8 cellular contexts compared by ENCODE assay signal in the genomic region with DNA sequence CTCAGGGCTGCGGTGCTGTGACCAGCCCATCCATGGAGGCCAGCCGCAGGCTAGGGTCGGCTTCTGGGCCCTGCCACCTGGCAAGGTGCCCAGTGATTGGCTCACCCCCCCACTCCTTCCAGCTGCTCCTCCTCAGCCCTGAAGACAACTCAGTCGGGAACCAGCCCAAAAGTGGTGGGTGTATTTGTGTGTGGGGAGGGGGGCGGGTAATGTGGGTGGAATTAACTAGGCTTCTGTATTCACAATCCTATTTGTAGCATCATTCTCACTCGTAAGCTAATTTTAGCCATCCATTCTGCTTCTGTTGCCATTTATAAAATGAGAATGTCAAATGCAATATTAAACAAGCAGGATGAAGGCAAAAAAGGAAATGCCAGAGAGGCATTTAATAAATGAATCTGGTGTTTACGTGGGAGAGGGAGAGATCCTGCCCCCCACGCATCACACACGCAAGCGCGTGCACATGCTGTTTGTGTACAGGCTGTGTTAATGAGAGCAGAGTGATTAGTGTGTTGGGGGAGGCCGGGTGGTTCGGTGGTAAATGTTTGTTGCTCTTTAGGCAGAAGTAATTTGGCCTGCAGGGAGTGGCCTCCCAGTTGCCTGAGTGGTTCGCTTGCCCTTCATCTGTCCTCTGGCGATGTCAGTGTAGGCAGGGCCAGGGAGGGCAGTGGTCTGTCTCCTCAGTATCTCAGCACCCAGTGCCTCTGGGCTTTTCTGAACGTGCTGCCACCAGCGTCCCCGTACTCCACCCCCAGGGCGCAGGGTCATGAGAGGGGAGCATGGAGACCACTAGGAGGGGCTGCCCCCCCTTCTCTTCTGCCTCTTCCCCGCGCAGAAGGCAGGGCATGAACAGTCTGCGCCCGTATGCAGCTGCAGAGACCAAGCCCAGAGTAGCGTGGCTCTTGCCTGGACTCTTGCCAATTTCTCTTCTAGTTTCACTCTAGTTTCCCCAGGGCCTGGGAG.
DNase-seq lines count a peak whose midpoint lies in the region; ATAC-seq and TF ChIP-seq lines count a peak whose summit lies in the region.

No MANE protein-coding gene starts in this region.

- H3K4me1 ChIP-seq in osteoblast (ENCODE audit: insufficient read depth, low read length), result no peaks in the 10 kb centered on the region

- peak; percentile 32 for DNase-seq in SIG-M5 treated with dmso at 0.1 percent for 504 hours (lab: John Stamatoyannopoulos, UW; ENCODE audit: unreplicated experiment)
- DNase-seq in SIG-M5 (lab: John Stamatoyannopoulos, UW), result no peak
- peak; percentile 95 for DNase-seq in NCI-H2171 (lab: John Stamatoyannopoulos, UW)
- peak; percentile 63 for DNase-seq in activated CD8-positive, alpha-beta memory T cell treated with anti-CD3 and anti-CD28 coated beads, Interleukin-2, amount 50 U/mL, for 48 hours
- peak; percentile 90 for DNase-seq in foreskin melanocyte
- DNase-seq in osteoblast (ENCODE audit: insufficient read length, low spot score, missing footprints), result peak; percentile 86
- DNase-seq in occipital lobe (lab: John Stamatoyannopoulos, UW), result no peak

- H3K4me2 ChIP-seq in osteoblast (ENCODE audit: insufficient read depth, low read length), result peak overlapping the region; percentile 45

- no peaks in the 10 kb centered on the region for H3K27me3 ChIP-seq in osteoblast (ENCODE audit: insufficient read depth, low read length)

- peak; percentile 55 for ATAC-seq in HG02943 (IDR thresholded peaks at IDR 0.05; ENCODE audit: low read depth, unreplicated experiment)

- no peaks in the 10 kb centered on the region for H4K20me1 ChIP-seq in osteoblast (ENCODE audit: insufficient read depth, low read length)

- H3K27ac ChIP-seq in osteoblast (ENCODE audit: low read depth, low read length), result no peak overlapping the region

- TF ChIP-seq CTCF in osteoblast (IDR thresholded peaks at IDR 0.05; ENCODE audit: extremely low read depth, low read depth, low read length), result no peak

- no peak overlapping the region for H2AFZ ChIP-seq in osteoblast (ENCODE audit: low read length)

- H3K4me3 ChIP-seq in osteoblast (ENCODE audit: insufficient read depth, low read length), result peak overlapping the region; percentile 20

- H3K36me3 ChIP-seq in osteoblast (ENCODE audit: insufficient read depth, low read length), result no peaks in the 10 kb centered on the region

- H3K79me2 ChIP-seq in osteoblast (ENCODE audit: insufficient read depth, low read length), result no peaks in the 10 kb centered on the region

- no peaks in the 10 kb centered on the region for H3K9me3 ChIP-seq in osteoblast (ENCODE audit: low read depth, low read length)

Comparison
In these comparisons a context has a peak if more than half of its experiments do, and no peak if none do; other contexts are left out.
1. DNase-seq: peak in SIG-M5 treated with dmso at 0.1 percent for 504 hours (single experiment), NCI-H2171 (single experiment), activated CD8-positive, alpha-beta memory T cell treated with anti-CD3 and anti-CD28 coated beads, Interleukin-2, amount 50 U/mL, for 48 hours (single experiment), foreskin melanocyte (single experiment) and osteoblast (single experiment); none in SIG-M5 (single experiment) and occipital lobe (single experiment).